ENCODE assay signal across 8 cellular contexts in genomic region chr15:85296615-85297402, GRCh38.
DNase-seq lines count a peak whose midpoint lies in the region; ATAC-seq and TF ChIP-seq lines count a peak whose summit lies in the region.

No MANE protein-coding gene starts in this region.

- DNase-seq in EH (ENCODE audit: low read depth): peak; percentile 82
- peak; percentile 71 for DNase-seq in KG1 (lab: John Stamatoyannopoulos, UW)
- peak; percentile 79 for DNase-seq in RPMI7951 (ENCODE audit: low read depth)
- peak; percentile 65 for DNase-seq in activated T-helper 2 cell treated with anti-CD3 and anti-CD28 coated beads, Interferon-gamma antibody, Interleukin-2, Interleukin-4, amounts not matched to agents 10 μg/mL and 5 μg/mL and 100 μg/mL, durations not matched to agents 14 hours and 24 hours and 36 hours (ENCODE audit: low spot score)
- DNase-seq in foreskin keratinocyte: peak in 1 of 2 donors; percentile 70
- DNase-seq in osteoblast (ENCODE audit: insufficient read length, low spot score, missing footprints): peak; percentile 90
- peak in 1 of 2 donors; percentile 47 for DNase-seq in tibial artery

- peak; percentile 89 for ATAC-seq in GM21717 (IDR thresholded peaks at IDR 0.05; ENCODE audit: unreplicated experiment)
- ATAC-seq in foreskin keratinocyte: peak; percentile 90

- intact Hi-C loops in activated T-helper 2 cell treated with anti-CD3 and anti-CD28 coated beads, Interferon-gamma antibody, Interleukin-2, Interleukin-4, amounts not matched to agents 10 μg/mL and 5 μg/mL and 100 μg/mL, durations not matched to agents 14 hours and 24 hours and 36 hours (cut with micrococcal nuclease): loop anchor here (1.0 to 2.0 kb wide), 4 partner anchors 22 to 208 kb away; no protein-coding TSS in a partner anchor
- intact Hi-C loops in tibial artery (cut with DNase I; ENCODE audit: low total_unique reads): loop anchor here (10.0 kb wide), 1 partner anchor 118 kb away; no protein-coding TSS in a partner anchor

- H2AFZ ChIP-seq in osteoblast (ENCODE audit: low read length): peak overlapping the region; percentile 97

- peaks cover 19% of the 10 kb centered on the region for H3K4me1 Mint-ChIP-seq in activated T-helper 2 cell treated with anti-CD3 and anti-CD28 coated beads, Interferon-gamma antibody, Interleukin-2, Interleukin-4, amounts not matched to agents 10 μg/mL and 5 μg/mL and 100 μg/mL, durations not matched to agents 14 hours and 24 hours and 36 hours (ENCODE audit: low read depth)

- no peaks in the 10 kb centered on the region for H3K36me3 Mint-ChIP-seq in activated T-helper 2 cell treated with anti-CD3 and anti-CD28 coated beads, Interferon-gamma antibody, Interleukin-2, Interleukin-4, amounts not matched to agents 10 μg/mL and 5 μg/mL and 100 μg/mL, durations not matched to agents 14 hours and 24 hours and 36 hours (ENCODE audit: low read depth)

- H3K27ac ChIP-seq in foreskin keratinocyte: no peak overlapping the region
- H3K27ac ChIP-seq in osteoblast (ENCODE audit: low read depth, low read length): no peak overlapping the region
- H3K27ac ChIP-seq in tibial artery: no peak overlapping the region

- no peaks in the 10 kb centered on the region for H3K79me2 ChIP-seq in osteoblast (ENCODE audit: insufficient read depth, low read length)

- peak overlapping the region; percentile 28 for H3K4me3 Mint-ChIP-seq in activated T-helper 2 cell treated with anti-CD3 and anti-CD28 coated beads, Interferon-gamma antibody, Interleukin-2, Interleukin-4, amounts not matched to agents 10 μg/mL and 5 μg/mL and 100 μg/mL, durations not matched to agents 14 hours and 24 hours and 36 hours (ENCODE audit: low read depth)

- peak overlapping the region; percentile 8 for H3K27ac Mint-ChIP-seq in activated T-helper 2 cell treated with anti-CD3 and anti-CD28 coated beads, Interferon-gamma antibody, Interleukin-2, Interleukin-4, amounts not matched to agents 10 μg/mL and 5 μg/mL and 100 μg/mL, durations not matched to agents 14 hours and 24 hours and 36 hours

- no peaks in the 10 kb centered on the region for H3K36me3 ChIP-seq in osteoblast (ENCODE audit: insufficient read depth, low read length)
- H3K36me3 ChIP-seq in tibial artery: no peaks in the 10 kb centered on the region

- H3K9me3 ChIP-seq in osteoblast (ENCODE audit: low read depth, low read length) (no peaks in the 10 kb centered on the region), tibial artery (no peaks in the 10 kb centered on the region)

- TF ChIP-seq CTCF in foreskin keratinocyte (conservative IDR thresholded peaks at IDR 0.05) (peak; percentile 90), osteoblast (IDR thresholded peaks at IDR 0.05; ENCODE audit: extremely low read depth, low read depth, low read length) (peak; percentile 83), tibial artery (IDR thresholded peaks at IDR 0.05) (peak; percentile 70 to 72)

- H3K27me3 ChIP-seq in foreskin keratinocyte (no peaks in the 10 kb centered on the region), osteoblast (ENCODE audit: insufficient read depth, low read length) (peaks cover 3% of the 10 kb centered on the region), tibial artery (peaks cover 0 to 3% of the 10 kb centered on the region in 2 donors)

- peaks cover 7% of the 10 kb centered on the region for H3K27me3 Mint-ChIP-seq in activated T-helper 2 cell treated with anti-CD3 and anti-CD28 coated beads, Interferon-gamma antibody, Interleukin-2, Interleukin-4, amounts not matched to agents 10 μg/mL and 5 μg/mL and 100 μg/mL, durations not matched to agents 14 hours and 24 hours and 36 hours (ENCODE audit: low read depth)

- peak overlapping the region; percentile 70 for H3K4me3 ChIP-seq in osteoblast (ENCODE audit: insufficient read depth, low read length)
- H3K4me3 ChIP-seq in tibial artery: peak overlapping the region; percentile 19 to 28

- no peaks in the 10 kb centered on the region for H4K20me1 ChIP-seq in osteoblast (ENCODE audit: insufficient read depth, low read length)

- no peaks in the 10 kb centered on the region for H3K9me3 Mint-ChIP-seq in activated T-helper 2 cell treated with anti-CD3 and anti-CD28 coated beads, Interferon-gamma antibody, Interleukin-2, Interleukin-4, amounts not matched to agents 10 μg/mL and 5 μg/mL and 100 μg/mL, durations not matched to agents 14 hours and 24 hours and 36 hours

- peak overlapping the region; percentile 98 for H3K4me2 ChIP-seq in osteoblast (ENCODE audit: insufficient read depth, low read length)

- H3K4me1 ChIP-seq in foreskin keratinocyte: no peaks in the 10 kb centered on the region
- H3K4me1 ChIP-seq in osteoblast (ENCODE audit: insufficient read depth, low read length): no peaks in the 10 kb centered on the region
- peaks cover 0 to 4% (median 0%) of the 10 kb centered on the region in 4 donors for H3K4me1 ChIP-seq in tibial artery
